Comparison of ENCODE assay signal across 10 cellular contexts in genomic region chr12:56766535-56766934, GRCh38. TPM values are rescaled to one million over a fixed set of nuclear protein-coding genes. Genes with fewer than 3 reads are reported as not detected.
DNase-seq lines count a peak whose midpoint lies in the region; ATAC-seq, FAIRE-seq and TF ChIP-seq lines count a peak whose summit lies in the region.
"Had no signal": no experiment of that assay in that cellular context is flagged by ENCODE, and none has a peak within 500 bp of the region (broad histone marks: within the 10 kb centered on the region; RNA-seq: fewer than 3 reads in every experiment).

No MANE protein-coding gene starts in this region.

- intact Hi-C loops in psoas muscle (cut with DNase I) = no loop called here

- no peak for TF ChIP-seq POLR2A in GM12892 (IDR thresholded peaks at IDR 0.05; ENCODE audit: low read depth, low read length)

- 82 to 87% (median 85%) methylated on average over 6 of the region's 6 CpGs for WGBS in psoas muscle, 3 donors

- H3K9me3 Mint-ChIP-seq in effector memory CD8-positive, alpha-beta T cell = no peaks in the 10 kb centered on the region
- H3K9me3 Mint-ChIP-seq: activated CD4-positive, alpha-beta T cell treated with anti-CD3 and anti-CD28 coated beads, Interleukin-2, amount 10 ng/mL, durations not matched to agents 24 days and 14 days had no signal

- FAIRE-seq in GM12892 (lab: Jason Lieb, UNC) = peak; percentile 66

- H3K4me3 ChIP-seq in HAP-1 (no peak overlapping the region), psoas muscle (no peak overlapping the region)
- H3K4me3 ChIP-seq: skin epidermis had no signal

- H3K9me3 ChIP-seq in HAP-1 (no peaks in the 10 kb centered on the region), psoas muscle (no peaks in the 10 kb centered on the region)

- no peak overlapping the region for H3K27ac ChIP-seq in psoas muscle
- H3K27ac ChIP-seq: skin epidermis had no signal

- no peaks in the 10 kb centered on the region for H3K36me3 Mint-ChIP-seq in effector memory CD8-positive, alpha-beta T cell (ENCODE audit: insufficient read depth)

- no peak for TF ChIP-seq CTCF in psoas muscle (IDR thresholded peaks at IDR 0.05)

- H3K4me1 ChIP-seq in HAP-1 = no peaks in the 10 kb centered on the region
- H3K4me1 ChIP-seq in psoas muscle = no peaks in the 10 kb centered on the region

- ATAC-seq in GM21381 (IDR thresholded peaks at IDR 0.05; ENCODE audit: unreplicated experiment) = peak; percentile 99
- ATAC-seq in HG03175 (IDR thresholded peaks at IDR 0.05; ENCODE audit: unreplicated experiment) = peak; percentile 98
- ATAC-seq in effector memory CD8-positive, alpha-beta T cell (replicated peaks) = peak; percentile 40
- no peak for ATAC-seq in psoas muscle

- H3K4me3 Mint-ChIP-seq in effector memory CD8-positive, alpha-beta T cell = no peak overlapping the region
- H3K4me3 Mint-ChIP-seq: activated CD4-positive, alpha-beta T cell treated with anti-CD3 and anti-CD28 coated beads, Interleukin-2, amount 10 ng/mL, durations not matched to agents 24 days and 14 days had no signal

- H3K27me3 ChIP-seq in HAP-1 (ENCODE audit: low read depth) (no peaks in the 10 kb centered on the region), psoas muscle (ENCODE audit: insufficient read depth in 3 of 3, low read length in 2 of 3) (no peaks in the 10 kb centered on the region)

- H3K4me1 Mint-ChIP-seq in effector memory CD8-positive, alpha-beta T cell (ENCODE audit: low read depth in 2 of 2) = no peaks in the 10 kb centered on the region
- H3K4me1 Mint-ChIP-seq: activated CD4-positive, alpha-beta T cell treated with anti-CD3 and anti-CD28 coated beads, Interleukin-2, amount 10 ng/mL, durations not matched to agents 24 days and 14 days had no signal

- H3K27ac Mint-ChIP-seq in effector memory CD8-positive, alpha-beta T cell = no peak overlapping the region
- H3K27ac Mint-ChIP-seq: activated CD4-positive, alpha-beta T cell treated with anti-CD3 and anti-CD28 coated beads, Interleukin-2, amount 10 ng/mL, durations not matched to agents 24 days and 14 days had no signal

- in situ Hi-C loops in HAP-1 (cut with MboI; ENCODE audit: low sequenced_read_pairs) = loop anchor here (10.0 kb wide), 1 partner anchor 348 kb away; the partner anchor contains the start of gene STAT6

- no peaks in the 10 kb centered on the region for H3K36me3 ChIP-seq in HAP-1 (replicated peaks)
- H3K36me3 ChIP-seq in psoas muscle (ENCODE audit: insufficient read depth in 1 of 2, low read depth in 1 of 2) = no peaks in the 10 kb centered on the region

- no peaks in the 10 kb centered on the region for H3K27me3 Mint-ChIP-seq in effector memory CD8-positive, alpha-beta T cell

- DNase-seq in GM12892 (ENCODE audit: insufficient read length) (peak; percentile 45), COLO829 (ENCODE audit: low spot score) (no peak), HCEC 1CT (no peak), HAP-1 (ENCODE audit: low spot score in 2 of 2) (no peak), psoas muscle (no peak)
- DNase-seq in effector memory CD8-positive, alpha-beta T cell = no peak
- DNase-seq: activated CD4-positive, alpha-beta T cell treated with anti-CD3 and anti-CD28 coated beads, Interleukin-2, amount 10 ng/mL, durations not matched to agents 24 days and 14 days had no signal

RNA-seq across cellular contexts. Expression of gene HSD17B6, which starts 3.4 kb away (rescaled TPM):
- 0.91 TPM for polyA plus RNA-seq in GM12892 (2012; ENCODE audit: missing spikeins)
- under 1 TPM in 3 of 4 donors, not detected in 1; 0.28 to 0.51 (median 0.36) TPM for total RNA-seq in psoas muscle
- 1 to 10 TPM in 1 of 3 donors, under 1 TPM in 2; 0.14 to 4.5 (median 0.17) TPM for polyA plus RNA-seq in psoas muscle

RNA-seq across cellular contexts. Expression of gene PRIM1, which starts 14.4 kb away (rescaled TPM):
- polyA plus RNA-seq in GM12892 (2012; ENCODE audit: missing spikeins) = 48.3 TPM
- 1 to 10 TPM; 2.3 to 4.8 (median 3.4) TPM for total RNA-seq in psoas muscle
- 1 to 10 TPM; 3.0 to 10.0 (median 6.3) TPM for polyA plus RNA-seq in psoas muscle

RNA-seq across cellular contexts. Expression of gene NACA, which starts 41.4 kb away (rescaled TPM):
- 3,019 TPM for polyA plus RNA-seq in GM12892 (2012; ENCODE audit: missing spikeins)
- 100 to 1,000 TPM; 434 to 719 (median 530) TPM for total RNA-seq in psoas muscle
- polyA plus RNA-seq in psoas muscle = 1,000 to 10,000 TPM in 1 of 3 donors, 100 to 1,000 TPM in 2; 483 to 1,147 (median 489) TPM

Comparison
In these comparisons a context has a peak if more than half of its experiments do, and no peak if none do; other contexts are left out.
1. ATAC-seq: peak in GM21381 (single experiment), HG03175 (single experiment) and effector memory CD8-positive, alpha-beta T cell (single experiment); none in psoas muscle (0 of 4).